ENCODE assay signal across 2 cellular contexts in the genomic region with DNA sequence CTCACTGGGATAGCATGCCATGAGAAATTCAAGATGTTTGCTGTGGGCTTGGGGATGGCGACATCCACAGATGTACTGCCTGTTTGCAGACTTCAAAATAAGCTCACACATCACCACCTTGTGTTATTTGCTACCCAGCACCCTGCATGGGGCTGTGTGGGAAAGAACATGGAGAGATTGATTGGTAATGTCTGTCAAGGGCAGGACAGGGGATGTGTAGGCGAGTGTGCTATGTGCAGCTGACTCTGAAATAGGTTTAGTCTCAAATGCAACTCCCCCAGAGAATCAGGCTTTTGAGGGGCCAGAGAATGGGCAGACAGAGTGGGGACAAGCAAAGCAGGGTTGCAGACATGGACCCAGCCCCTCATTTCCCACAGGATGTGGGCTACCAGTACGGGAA.
TF ChIP-seq lines count a peak whose summit lies in the region.

No MANE protein-coding gene starts in this region.

TF ChIP-seq in HEK293, 187 proteins besides CTCF, POLR2A, EP300 and RAD21 (continues in another document):
- TF ChIP-seq ZNF747 (tag by site-specific recombination; IDR thresholded peaks at IDR 0.05): no peak
- no peak for TF ChIP-seq ZBTB21 (tag by site-specific recombination; IDR thresholded peaks at IDR 0.05)
- no peak for TF ChIP-seq ZNF501 (tag by site-specific recombination; IDR thresholded peaks at IDR 0.05)
- TF ChIP-seq ZNF768 (tag by site-specific recombination; IDR thresholded peaks at IDR 0.05): no peak
- TF ChIP-seq KLF1 (tag by site-specific recombination; IDR thresholded peaks at IDR 0.05): no peak
- TF ChIP-seq ZNF138 (tag by site-specific recombination; IDR thresholded peaks at IDR 0.05; ENCODE audit: borderline replicate concordance): no peak
- no peak for TF ChIP-seq ZNF133 (tag by site-specific recombination; IDR thresholded peaks at IDR 0.05)
- TF ChIP-seq TRIM28 (IDR thresholded peaks at IDR 0.05; ENCODE audit: borderline replicate concordance, low read length): no peak
- no peak for TF ChIP-seq ZNF560 (tag by site-specific recombination; IDR thresholded peaks at IDR 0.05; ENCODE audit: borderline replicate concordance)
- TF ChIP-seq ZNF23 (tag by site-specific recombination; IDR thresholded peaks at IDR 0.05; ENCODE audit: borderline replicate concordance): peak; percentile 94
- TF ChIP-seq, protein P1, sequence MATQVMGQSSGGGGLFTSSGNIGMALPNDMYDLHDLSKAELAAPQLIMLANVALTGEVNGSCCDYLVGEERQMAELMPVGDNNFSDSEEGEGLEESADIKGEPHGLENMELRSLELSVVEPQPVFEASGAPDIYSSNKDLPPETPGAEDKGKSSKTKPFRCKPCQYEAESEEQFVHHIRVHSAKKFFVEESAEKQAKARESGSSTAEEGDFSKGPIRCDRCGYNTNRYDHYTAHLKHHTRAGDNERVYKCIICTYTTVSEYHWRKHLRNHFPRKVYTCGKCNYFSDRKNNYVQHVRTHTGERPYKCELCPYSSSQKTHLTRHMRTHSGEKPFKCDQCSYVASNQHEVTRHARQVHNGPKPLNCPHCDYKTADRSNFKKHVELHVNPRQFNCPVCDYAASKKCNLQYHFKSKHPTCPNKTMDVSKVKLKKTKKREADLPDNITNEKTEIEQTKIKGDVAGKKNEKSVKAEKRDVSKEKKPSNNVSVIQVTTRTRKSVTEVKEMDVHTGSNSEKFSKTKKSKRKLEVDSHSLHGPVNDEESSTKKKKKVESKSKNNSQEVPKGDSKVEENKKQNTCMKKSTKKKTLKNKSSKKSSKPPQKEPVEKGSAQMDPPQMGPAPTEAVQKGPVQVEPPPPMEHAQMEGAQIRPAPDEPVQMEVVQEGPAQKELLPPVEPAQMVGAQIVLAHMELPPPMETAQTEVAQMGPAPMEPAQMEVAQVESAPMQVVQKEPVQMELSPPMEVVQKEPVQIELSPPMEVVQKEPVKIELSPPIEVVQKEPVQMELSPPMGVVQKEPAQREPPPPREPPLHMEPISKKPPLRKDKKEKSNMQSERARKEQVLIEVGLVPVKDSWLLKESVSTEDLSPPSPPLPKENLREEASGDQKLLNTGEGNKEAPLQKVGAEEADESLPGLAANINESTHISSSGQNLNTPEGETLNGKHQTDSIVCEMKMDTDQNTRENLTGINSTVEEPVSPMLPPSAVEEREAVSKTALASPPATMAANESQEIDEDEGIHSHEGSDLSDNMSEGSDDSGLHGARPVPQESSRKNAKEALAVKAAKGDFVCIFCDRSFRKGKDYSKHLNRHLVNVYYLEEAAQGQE (tag by site-specific recombination; IDR thresholded peaks at IDR 0.05): no peak
- TF ChIP-seq ZNF473 (tag by site-specific recombination; IDR thresholded peaks at IDR 0.05): no peak
- TF ChIP-seq ZBTB17 (tag by site-specific recombination; IDR thresholded peaks at IDR 0.05): peak; percentile 49; the same call in 1 of the 2 replicates
- TF ChIP-seq, protein P2, sequence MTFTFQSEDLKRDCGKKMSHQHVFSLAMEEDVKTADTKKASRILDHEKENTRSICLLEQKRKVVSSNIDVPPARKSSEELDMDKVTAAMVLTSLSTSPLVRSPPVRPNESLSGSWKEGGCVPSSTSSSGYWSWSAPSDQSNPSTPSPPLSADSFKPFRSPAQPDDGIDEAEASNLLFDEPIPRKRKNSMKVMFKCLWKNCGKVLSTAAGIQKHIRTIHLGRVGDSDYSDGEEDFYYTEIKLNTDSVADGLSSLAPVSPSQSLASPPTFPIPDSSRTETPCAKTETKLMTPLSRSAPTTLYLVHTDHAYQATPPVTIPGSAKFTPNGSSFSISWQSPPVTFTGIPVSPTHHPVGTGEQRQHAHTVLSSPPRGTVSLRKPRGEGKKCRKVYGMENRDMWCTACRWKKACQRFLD (tag by site-specific recombination; IDR thresholded peaks at IDR 0.05): no peak
- TF ChIP-seq ZNF654 (tag by site-specific recombination; IDR thresholded peaks at IDR 0.05; ENCODE audit: low read depth): no peak
- no peak for TF ChIP-seq ZNF423 (tag by site-specific recombination; IDR thresholded peaks at IDR 0.05)
- TF ChIP-seq ZNF280D (tag by site-specific recombination; IDR thresholded peaks at IDR 0.05): peak; percentile 85
- TF ChIP-seq ZNF148 (tag by site-specific recombination; IDR thresholded peaks at IDR 0.05; ENCODE audit: borderline replicate concordance): no peak

TF ChIP-seq in GM12878, 131 proteins besides CTCF, POLR2A, EP300 and RAD21:
- no peak for TF ChIP-seq NR2F1 (conservative IDR thresholded peaks at IDR 0.05)
- TF ChIP-seq HDGF (IDR thresholded peaks at IDR 0.05): no peak
- no peak for TF ChIP-seq ZNF274 (IDR thresholded peaks at IDR 0.05; ENCODE audit: insufficient read depth, insufficient read length)
- no peak for TF ChIP-seq TARDBP (IDR thresholded peaks at IDR 0.05; ENCODE audit: borderline replicate concordance)
- no peak for TF ChIP-seq SMAD1 (IDR thresholded peaks at IDR 0.05; ENCODE audit: low read depth, partially characterized antibody)
- no peak for TF ChIP-seq RCOR1 (conservative IDR thresholded peaks at IDR 0.05; ENCODE audit: low read depth, low read length)
